ENCODE assay signal across 14 cellular contexts in genomic region chr20:34033903-34034302, GRCh38.
"Had no signal": no experiment of that assay in that cellular context is flagged by ENCODE, and none has a peak within 500 bp of the region (broad histone marks: within the 10 kb centered on the region; RNA-seq: fewer than 3 reads in every experiment).

No MANE protein-coding gene starts in this region.

- DNase-seq: activated CD4-positive, alpha-beta T cell treated with anti-CD3 and anti-CD28 coated beads for 1 hour; activated naive CD4-positive, alpha-beta T cell treated with anti-CD3 and anti-CD28 coated beads for 36 hours; activated T-cell treated with anti-CD3 and anti-CD28 coated beads for 4 hours; aorta; brain microvascular endothelial cell; central memory CD4-positive, alpha-beta T cell; colonic mucosa; hypothalamus; lower lobe of right lung; naive thymus-derived CD8-positive, alpha-beta T cell; retina; stimulated activated naive CD4-positive, alpha-beta T cell; T-helper 2 cell had no signal

- H3K27ac Mint-ChIP-seq: activated naive CD4-positive, alpha-beta T cell treated with anti-CD3 and anti-CD28 coated beads for 36 hours; activated T-helper 2 cell treated with anti-CD3 and anti-CD28 coated beads, Interferon-gamma antibody, Interleukin-2, Interleukin-4, amounts not matched to agents 10 μg/mL and 5 μg/mL and 100 μg/mL, durations not matched to agents 14 hours and 24 hours and 36 hours had no signal

- H3K27me3 Mint-ChIP-seq: naive thymus-derived CD8-positive, alpha-beta T cell had no signal

- H3K9me3 ChIP-seq: colonic mucosa, lower lobe of right lung had no signal

- ATAC-seq: lower lobe of right lung; naive thymus-derived CD8-positive, alpha-beta T cell had no signal

- H3K4me3 Mint-ChIP-seq: activated naive CD4-positive, alpha-beta T cell treated with anti-CD3 and anti-CD28 coated beads for 36 hours; naive thymus-derived CD8-positive, alpha-beta T cell had no signal

- H3K9me3 Mint-ChIP-seq: activated naive CD4-positive, alpha-beta T cell treated with anti-CD3 and anti-CD28 coated beads for 36 hours; activated T-helper 2 cell treated with anti-CD3 and anti-CD28 coated beads, Interferon-gamma antibody, Interleukin-2, Interleukin-4, amounts not matched to agents 10 μg/mL and 5 μg/mL and 100 μg/mL, durations not matched to agents 14 hours and 24 hours and 36 hours; naive thymus-derived CD8-positive, alpha-beta T cell had no signal
